In the genomic region with DNA sequence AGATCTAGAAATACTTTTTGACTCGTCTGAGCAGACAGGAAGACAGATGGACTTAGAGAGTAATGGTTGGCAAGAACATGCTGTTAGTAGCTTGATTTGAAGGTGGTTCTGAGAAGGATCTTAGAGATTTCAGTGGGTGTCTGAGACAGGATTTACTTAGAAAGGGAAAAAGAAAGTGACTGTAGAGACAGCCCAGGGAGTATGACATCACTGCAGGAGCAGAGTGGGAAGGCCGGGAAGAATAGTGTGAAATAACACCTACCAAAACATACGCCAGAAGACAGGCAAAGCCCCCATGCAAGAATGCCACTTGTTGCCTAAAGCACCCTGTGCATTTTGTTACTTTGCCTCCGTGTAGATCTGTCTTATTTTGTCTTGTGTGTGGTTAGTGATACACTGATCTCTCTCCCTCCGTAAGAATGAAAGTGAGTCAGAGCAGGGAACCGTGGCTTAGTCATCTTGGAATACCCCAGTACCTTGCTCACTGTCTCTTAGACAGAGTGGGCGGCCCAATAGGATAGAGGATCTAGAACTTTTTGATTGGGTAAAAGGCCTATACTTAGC, we compare ENCODE assay signal across 8 cellular contexts.
DNase-seq lines count a peak whose midpoint lies in the region; ATAC-seq and TF ChIP-seq lines count a peak whose summit lies in the region.

No MANE protein-coding gene starts in this region.

- intact Hi-C loops in colonic mucosa (cut with DNase I): no loop called here

- no peaks in the 10 kb centered on the region for H3K36me3 ChIP-seq in SJCRH30
- H3K36me3 ChIP-seq in colonic mucosa: no peaks in the 10 kb centered on the region
- no peaks in the 10 kb centered on the region for H3K36me3 ChIP-seq in mucosa of rectum (ENCODE audit: control insufficient read depth in 2 of 2, insufficient read depth in 2 of 2, low read length in 2 of 2)

- peak overlapping the region; percentile 13 to 62 for H3K9ac ChIP-seq in colonic mucosa (ENCODE audit: low read depth in 2 of 2, low read length in 2 of 2)
- peak overlapping the region; percentile 50 to 63 for H3K9ac ChIP-seq in mucosa of rectum (ENCODE audit: low read depth in 1 of 2, low read length in 2 of 2)

- peaks cover 2% of the 10 kb centered on the region for H3K9me3 Mint-ChIP-seq in activated naive CD4-positive, alpha-beta T cell treated with anti-CD3 and anti-CD28 coated beads, Interleukin-2, amount 10 ng/mL, durations not matched to agents 7 days and 5 days

- no peak overlapping the region for H3K27ac Mint-ChIP-seq in activated naive CD4-positive, alpha-beta T cell treated with anti-CD3 and anti-CD28 coated beads, Interleukin-2, amount 10 ng/mL, durations not matched to agents 7 days and 5 days

- H3K9me3 ChIP-seq in SJCRH30 (replicated peaks) (0 out of 2 replicates have a peak, but pooled peaks cover 5% of the 10 kb centered on the region), colonic mucosa (no peaks in the 10 kb centered on the region), mucosa of rectum (ENCODE audit: control insufficient read depth in 2 of 2, low read length in 2 of 2) (no peaks in the 10 kb centered on the region)

- CTCF ChIA-PET in activated naive CD4-positive, alpha-beta T cell treated with anti-CD3 and anti-CD28 coated beads, Interleukin-2, amount 10 ng/mL, durations not matched to agents 7 days and 5 days (lab: Charles Lee): no interaction called here

- H3K4me3 ChIP-seq in SJCRH30 (peak overlapping the region; percentile 42), colonic mucosa (peak overlapping the region; percentile 13), mucosa of rectum (ENCODE audit: low read length in 2 of 2) (peak overlapping the region; percentile 68 to 72)

- ATAC-seq in stimulated activated naive CD8-positive, alpha-beta T cell treated with anti-CD3 and anti-CD28 coated beads, Interleukin-15, Interleukin-2, amounts not matched to agents 100 U/mL and 50 U/mL, for 24 hours: peak; percentile 99
- ATAC-seq in HG03097 (IDR thresholded peaks at IDR 0.05; ENCODE audit: low FRiP score, unreplicated experiment): no peak

- TF ChIP-seq CTCF in colonic mucosa (IDR thresholded peaks at IDR 0.05): no peak

- H3K27me3 Mint-ChIP-seq in activated naive CD4-positive, alpha-beta T cell treated with anti-CD3 and anti-CD28 coated beads, Interleukin-2, amount 10 ng/mL, durations not matched to agents 7 days and 5 days: no peaks in the 10 kb centered on the region

- H3K4me1 Mint-ChIP-seq in activated naive CD4-positive, alpha-beta T cell treated with anti-CD3 and anti-CD28 coated beads, Interleukin-2, amount 10 ng/mL, durations not matched to agents 7 days and 5 days: peaks cover 5% of the 10 kb centered on the region

- H3K27me3 ChIP-seq in SJCRH30 (no peaks in the 10 kb centered on the region), colonic mucosa (no peaks in the 10 kb centered on the region), mucosa of rectum (ENCODE audit: control insufficient read depth in 2 of 2, insufficient read depth in 2 of 2, low read length in 2 of 2) (no peaks in the 10 kb centered on the region)

- H3K4me1 ChIP-seq in SJCRH30: peaks cover 2% of the 10 kb centered on the region; the same call in 1 of the 2 replicates
- no peaks in the 10 kb centered on the region for H3K4me1 ChIP-seq in colonic mucosa
- H3K4me1 ChIP-seq in mucosa of rectum (ENCODE audit: control insufficient read depth in 2 of 2, insufficient read depth in 2 of 2, low read length in 2 of 2): peaks cover 5 to 10% of the 10 kb centered on the region in 2 donors

- peak; percentile 70 for DNase-seq in activated naive CD4-positive, alpha-beta T cell treated with Interleukin-2 at 50 U/mL for 16 hours
- DNase-seq in activated naive CD4-positive, alpha-beta T cell treated with anti-CD3 and anti-CD28 coated beads, Interleukin-2, amount 10 ng/mL, durations not matched to agents 7 days and 5 days: no peak
- peak; percentile 19 to 29 for DNase-seq in SJCRH30
- DNase-seq in colonic mucosa: peak; percentile 40
- peak; percentile 44 for DNase-seq in stimulated activated naive CD8-positive, alpha-beta T cell treated with anti-CD3 and anti-CD28 coated beads, Interleukin-15, Interleukin-2, amounts not matched to agents 100 U/mL and 50 U/mL, for 24 hours
- no peak for DNase-seq in NK-92 treated with Interleukin-12 subunit alpha and Interleukin-12 subunit beta, amount 100 ng/mL, for 24 hours (lab: John Stamatoyannopoulos, UW)

- H3K36me3 Mint-ChIP-seq in activated naive CD4-positive, alpha-beta T cell treated with anti-CD3 and anti-CD28 coated beads, Interleukin-2, amount 10 ng/mL, durations not matched to agents 7 days and 5 days: no peaks in the 10 kb centered on the region

- H3K27ac ChIP-seq in SJCRH30 (peak overlapping the region; percentile 26; the same call in 1 of the 2 replicates), colonic mucosa (peak overlapping the region; percentile 83), mucosa of rectum (ENCODE audit: low read depth in 2 of 2, low read length in 2 of 2) (peak overlapping the region; percentile 78 to 81)

- no peak overlapping the region for H3K4me3 Mint-ChIP-seq in activated naive CD4-positive, alpha-beta T cell treated with anti-CD3 and anti-CD28 coated beads, Interleukin-2, amount 10 ng/mL, durations not matched to agents 7 days and 5 days

Comparison
In these comparisons a context has a peak if more than half of its experiments do, and no peak if none do; other contexts are left out.
1. DNase-seq: peak in activated naive CD4-positive, alpha-beta T cell treated with Interleukin-2 at 50 U/mL for 16 hours (single experiment), SJCRH30 (2 of 2), colonic mucosa (single experiment) and stimulated activated naive CD8-positive, alpha-beta T cell treated with anti-CD3 and anti-CD28 coated beads, Interleukin-15, Interleukin-2, amounts not matched to agents 100 U/mL and 50 U/mL, for 24 hours (single experiment); none in activated naive CD4-positive, alpha-beta T cell treated with anti-CD3 and anti-CD28 coated beads, Interleukin-2, amount 10 ng/mL, durations not matched to agents 7 days and 5 days (single experiment) and NK-92 treated with Interleukin-12 subunit alpha and Interleukin-12 subunit beta, amount 100 ng/mL, for 24 hours (single experiment).
2. H3K27ac ChIP-seq: peak in every context shown above with its lines; median percentile 83 in colonic mucosa; 80 in mucosa of rectum; 26 in SJCRH30.
3. H3K4me3 ChIP-seq: peak in every context shown above with its lines; median percentile 70 in mucosa of rectum; 42 in SJCRH30; 13 in colonic mucosa.